ENCODE assay signal across 37 cellular contexts in genomic region chr7:157764193-157764592, GRCh38.
DNase-seq lines count a peak whose midpoint lies in the region; ATAC-seq, FAIRE-seq and TF ChIP-seq lines count a peak whose summit lies in the region.
"Had no signal": no experiment of that assay in that cellular context is flagged by ENCODE, and none has a peak within 500 bp of the region (broad histone marks: within the 10 kb centered on the region; RNA-seq: fewer than 3 reads in every experiment).

No MANE protein-coding gene starts in this region.

- H2BK15ac ChIP-seq in neuronal stem cell (ENCODE audit: low read length), result no peak overlapping the region

- no peak overlapping the region for H3K9ac ChIP-seq in K562 (ENCODE audit: insufficient read depth in 1 of 2, low read depth in 2 of 2, low read length in 2 of 2)
- no peak overlapping the region for H3K9ac ChIP-seq in neuronal stem cell (ENCODE audit: low read depth, low read length, poor library complexity)
- H3K9ac ChIP-seq: BLaER1; BLaER1 treated with 17β-estradiol and CSF1 and Interleukin-3, amounts not matched to agents 10 nM and 100 nM had no signal

- peaks cover 16% of the 10 kb centered on the region for H3K4me1 Mint-ChIP-seq in nephron progenitor cell
- H3K4me1 Mint-ChIP-seq: B cell, CD14-positive monocyte had no signal

- H3K27ac ChIP-seq in HEK293 (ENCODE audit: extremely low read depth, low read depth, low read length) (no peak overlapping the region), K562 (ENCODE audit: extremely low read depth, low read depth, low read length) (no peak overlapping the region), neuronal stem cell (replicated peaks; ENCODE audit: low read length) (no peak overlapping the region), foreskin keratinocyte (no peak overlapping the region)
- H3K27ac ChIP-seq: 22Rv1; A549; BLaER1; BLaER1 treated with 17β-estradiol and CSF1 and Interleukin-3, amounts not matched to agents 10 nM and 100 nM; C4-2B had no signal

- H2BK5ac ChIP-seq in neuronal stem cell (ENCODE audit: low read length), result no peak overlapping the region

- H3K14ac ChIP-seq in neuronal stem cell (ENCODE audit: low read length), result no peak overlapping the region

- FAIRE-seq in K562 (lab: Jason Lieb, UNC), result no peak
- FAIRE-seq: A204.1, A549, D721Med had no signal

- H3K27ac Mint-ChIP-seq in nephron progenitor cell, result no peak overlapping the region
- H3K27ac Mint-ChIP-seq: B cell; CD14-positive monocyte; CD4-positive, alpha-beta memory T cell; CD4-positive, alpha-beta T cell; CD4-positive, CD25-positive, alpha-beta regulatory T cell; CD8-positive, alpha-beta memory T cell; CD8-positive, alpha-beta T cell had no signal

- H2AK5ac ChIP-seq in neuronal stem cell (ENCODE audit: low read depth, low read length), result peak overlapping the region; percentile 33

- no peaks in the 10 kb centered on the region for H3K36me3 Mint-ChIP-seq in nephron progenitor cell (ENCODE audit: low read depth)
- H3K36me3 Mint-ChIP-seq: CD14-positive monocyte; CD4-positive, CD25-positive, alpha-beta regulatory T cell; CD8-positive, alpha-beta memory T cell; CD8-positive, alpha-beta T cell had no signal

- H2BK12ac ChIP-seq in neuronal stem cell (ENCODE audit: low read length), result no peak overlapping the region

- H4K8ac ChIP-seq in neuronal stem cell (ENCODE audit: low read depth, low read length), result no peak overlapping the region

- in situ Hi-C loops in K562 (cut with MboI), result no loop called here

- TF ChIP-seq POLR2A in K562 (conservative IDR thresholded peaks at IDR 0.05), result no peak

- no peaks in the 10 kb centered on the region for H3K4me1 ChIP-seq in HEK293 (ENCODE audit: control insufficient read depth, insufficient read depth, low read length)
- H3K4me1 ChIP-seq in K562 (replicated peaks in 1 of 2; ENCODE audit: control insufficient read depth in 2 of 2, insufficient read depth in 2 of 2, low read length in 2 of 2), result no peaks in the 10 kb centered on the region; a peak in 1 of 5 replicates
- H3K4me1 ChIP-seq in neuronal stem cell (ENCODE audit: control insufficient read depth in 2 of 2, insufficient read depth in 1 of 2, low read depth in 1 of 2, low read length in 2 of 2), result peaks cover 6 to 14% of the 10 kb centered on the region in 2 donors
- no peaks in the 10 kb centered on the region for H3K4me1 ChIP-seq in foreskin keratinocyte
- H3K4me1 ChIP-seq: A549, BE2C, Caco-2 had no signal

- TF ChIP-seq CTCF in HEK293 (tag by site-specific recombination; IDR thresholded peaks at IDR 0.05) (no peak), K562 (IDR thresholded peaks at IDR 0.05 in 2 of 3, conservative IDR thresholded peaks at IDR 0.05 in 1 of 3; ENCODE audit: insufficient read depth in 2 of 3, low read depth in 1 of 3, low read length in 3 of 3) (no peak), nephron progenitor cell (IDR thresholded peaks at IDR 0.05) (no peak), foreskin keratinocyte (conservative IDR thresholded peaks at IDR 0.05) (no peak)

- H3K18ac ChIP-seq in neuronal stem cell (ENCODE audit: low read length), result no peak overlapping the region

- H4K91ac ChIP-seq in neuronal stem cell (ENCODE audit: low read depth, low read length, poor library complexity), result no peak overlapping the region

- H3K4me3 ChIP-seq in HEK293 (ENCODE audit: low read depth, low read length), result no peak overlapping the region
- no peak overlapping the region for H3K4me3 ChIP-seq in K562
- H3K4me3 ChIP-seq in neuronal stem cell (ENCODE audit: low read length in 2 of 2), result no peak overlapping the region
- H3K4me3 ChIP-seq: A549; BLaER1; BLaER1 treated with 17β-estradiol and CSF1 and Interleukin-3, amounts not matched to agents 10 nM and 100 nM had no signal

- peaks cover 18 to 38% of the 10 kb centered on the region in 2 experiments for H3K27me3 ChIP-seq in K562 (ENCODE audit: control insufficient read depth in 2 of 2, insufficient read depth in 2 of 2, low read length in 2 of 2)
- H3K27me3 ChIP-seq in neuronal stem cell (ENCODE audit: control insufficient read depth in 3 of 3, insufficient read depth in 3 of 3, low read depth in 1 of 3, low read length in 3 of 3), result no peaks in the 10 kb centered on the region
- no peaks in the 10 kb centered on the region for H3K27me3 ChIP-seq in foreskin keratinocyte
- H3K27me3 ChIP-seq: BE2C; BLaER1; BLaER1 treated with 17β-estradiol and CSF1 and Interleukin-3, amounts not matched to agents 10 nM and 100 nM had no signal

- POLR2A ChIA-PET in HEK293 (lab: Yijun Ruan, JAX), result no interaction called here
- POLR2A ChIA-PET in K562 (lab: Yijun Ruan, JAX), result no interaction called here

- H3K9me1 ChIP-seq in K562 (ENCODE audit: control insufficient read depth, insufficient read depth, low read length), result no peaks in the 10 kb centered on the region

- H3K36me3 ChIP-seq in HEK293 (ENCODE audit: control insufficient read depth in 2 of 2, insufficient read depth in 1 of 2, low read length in 2 of 2) (no peaks in the 10 kb centered on the region), K562 (ENCODE audit: control insufficient read depth, insufficient read depth, low read length) (no peaks in the 10 kb centered on the region), neuronal stem cell (replicated peaks in 1 of 2; ENCODE audit: control insufficient read depth in 2 of 2, insufficient read depth in 2 of 2, low read length in 2 of 2) (no peaks in the 10 kb centered on the region)
- H3K36me3 ChIP-seq: BE2C; BLaER1; BLaER1 treated with 17β-estradiol and CSF1 and Interleukin-3, amounts not matched to agents 10 nM and 100 nM had no signal

- no peak overlapping the region for H2BK120ac ChIP-seq in neuronal stem cell (ENCODE audit: low read depth, low read length)

- H3K4ac ChIP-seq in neuronal stem cell (ENCODE audit: low read length), result no peak overlapping the region

- TF ChIP-seq EP300 in K562 (IDR thresholded peaks at IDR 0.05; ENCODE audit: low read length), result no peak

- H3K9me3 ChIP-seq in HEK293 (ENCODE audit: control insufficient read depth, insufficient read depth, low read depth, low read length) (no peaks in the 10 kb centered on the region), K562 (replicated peaks; ENCODE audit: control insufficient read depth, insufficient read depth, low read depth, low read length) (no peaks in the 10 kb centered on the region; the same call in 1 of the 2 replicates), neuronal stem cell (replicated peaks in 1 of 2; ENCODE audit: control insufficient read depth in 2 of 2, insufficient read depth in 1 of 2, low read depth in 1 of 2, low read length in 2 of 2) (peaks cover 0 to 10% of the 10 kb centered on the region in 2 donors)
- H3K9me3 ChIP-seq: A549, BE2C, Caco-2 had no signal

- CTCF ChIA-PET in HEK293 (lab: Yijun Ruan, JAX) (no interaction called here), K562 (lab: Yijun Ruan, JAX; ENCODE audit: low intra/inter-chr PET ratio) (no interaction called here)

- H2AFZ ChIP-seq in K562 (ENCODE audit: low read depth, low read length) (no peak overlapping the region), neuronal stem cell (ENCODE audit: low read length) (no peak overlapping the region)

- H3K4me2 ChIP-seq in K562 (ENCODE audit: insufficient read depth, low read length), result no peak overlapping the region
- H3K4me2 ChIP-seq in neuronal stem cell (ENCODE audit: insufficient read depth, low read length, poor library complexity, severe bottlenecking), result no peak overlapping the region
- H3K4me2 ChIP-seq: A549; BLaER1; BLaER1 treated with 17β-estradiol and CSF1 and Interleukin-3, amounts not matched to agents 10 nM and 100 nM had no signal

- H3K4me3 Mint-ChIP-seq in nephron progenitor cell, result no peak overlapping the region
- H3K4me3 Mint-ChIP-seq: B cell; CD14-positive monocyte; CD4-positive, alpha-beta memory T cell; CD4-positive, alpha-beta T cell; CD4-positive, CD25-positive, alpha-beta regulatory T cell; CD8-positive, alpha-beta memory T cell; CD8-positive, alpha-beta T cell had no signal

- peaks cover 12% of the 10 kb centered on the region for H3K27me3 Mint-ChIP-seq in nephron progenitor cell (ENCODE audit: low read depth, poor library complexity)
- H3K27me3 Mint-ChIP-seq: B cell; CD4-positive, CD25-positive, alpha-beta regulatory T cell had no signal

- TF ChIP-seq RAD21 in K562 (CRISPR knock-in tag; conservative IDR thresholded peaks at IDR 0.05 in 1 of 2, IDR thresholded peaks at IDR 0.05 in 1 of 2), result no peak

- no peaks in the 10 kb centered on the region; the same call in 1 of the 2 replicates for H4K20me1 ChIP-seq in K562 (replicated peaks; ENCODE audit: control insufficient read depth, insufficient read depth, low read length)
- H4K20me1 ChIP-seq: BLaER1; BLaER1 treated with 17β-estradiol and CSF1 and Interleukin-3, amounts not matched to agents 10 nM and 100 nM had no signal

- ATAC-seq in left ventricle myocardium superior (no peak), Right ventricle myocardium superior (ENCODE audit: poor library complexity) (no peak), K562 (no peak), foreskin keratinocyte (no peak)
- ATAC-seq: A549; CD8-positive, alpha-beta T cell had no signal

- H3K79me1 ChIP-seq in neuronal stem cell (ENCODE audit: low read depth, low read length), result no peaks in the 10 kb centered on the region

- no peak overlapping the region for H3K23ac ChIP-seq in neuronal stem cell (ENCODE audit: low read depth, low read length, poor library complexity)

- WGBS in K562 (ENCODE audit: insufficient coverage, low coverage, missing lambda C conversion rate), result 0% methylated on average over 6 of the region's 6 CpGs
- WGBS in neuronal stem cell (ENCODE audit: extremely low coverage in 2 of 2, insufficient read length in 2 of 2, insufficient replicate concordance in 1 of 2), 2 donors, result no CpG with 5 or more reads among the region's 6 CpGs

- DNase-seq in left ventricle myocardium superior, result peak; percentile 2
- DNase-seq in Right ventricle myocardium superior, result no peak
- no peak for DNase-seq in K562 (ENCODE audit: extremely low read depth in 1 of 4, low spot score in 3 of 4)
- no peak for DNase-seq in neuronal stem cell (ENCODE audit: low spot score)
- no peak for DNase-seq in nephron progenitor cell
- DNase-seq in foreskin keratinocyte, result no peak
- DNase-seq in T1000 (lab: John Stamatoyannopoulos, UW), result no peak
- DNase-seq: 8988T; ACHN; AML-193; BE2C; C1 segment of cervical spinal cord; Caco-2; Calu3; CD4-positive, alpha-beta memory T cell; CD4-positive, alpha-beta T cell; CD4-positive, CD25-positive, alpha-beta regulatory T cell; CD8-positive, alpha-beta T cell; COR-L47; DMS 273 treated with DMSO at 0.1 percent for 48 hours; DMS153; DMS53; DMS79; DMS79 treated with DMSO at 0.1 percent for 48 hours; DND-41; EL had no signal

- H3K9me3 Mint-ChIP-seq in nephron progenitor cell, result peaks cover 38% of the 10 kb centered on the region

- BruUV-seq in K562 (replicated peaks; lab: Mats Ljungman, UMichigan), result no TSS peak

- no peaks in the 10 kb centered on the region for H3K79me2 ChIP-seq in K562 (ENCODE audit: control insufficient read depth, insufficient read depth, low read length)

- intact Hi-C loops in left ventricle myocardium superior (cut with micrococcal nuclease) (no loop called here), Right ventricle myocardium superior (cut with DNase I) (no loop called here), K562 (cut with micrococcal nuclease) (no loop called here)

TF ChIP-seq in HEK293, 187 proteins besides CTCF, POLR2A, EP300 and RAD21 (continues in another document):
- TF ChIP-seq ZNF2 (tag by site-specific recombination; IDR thresholded peaks at IDR 0.05), result no peak

TF ChIP-seq in K562, 482 proteins besides CTCF, POLR2A, EP300 and RAD21 (continues in another document):
- TF ChIP-seq EGR1 (conservative IDR thresholded peaks at IDR 0.05) (peak; percentile 72), ZNF146 (CRISPR knock-in tag; IDR thresholded peaks at IDR 0.05; ENCODE audit: unreplicated experiment) (peak; percentile 90)
